Comparison of ENCODE assay signal across 8 cellular contexts in the genomic region with DNA sequence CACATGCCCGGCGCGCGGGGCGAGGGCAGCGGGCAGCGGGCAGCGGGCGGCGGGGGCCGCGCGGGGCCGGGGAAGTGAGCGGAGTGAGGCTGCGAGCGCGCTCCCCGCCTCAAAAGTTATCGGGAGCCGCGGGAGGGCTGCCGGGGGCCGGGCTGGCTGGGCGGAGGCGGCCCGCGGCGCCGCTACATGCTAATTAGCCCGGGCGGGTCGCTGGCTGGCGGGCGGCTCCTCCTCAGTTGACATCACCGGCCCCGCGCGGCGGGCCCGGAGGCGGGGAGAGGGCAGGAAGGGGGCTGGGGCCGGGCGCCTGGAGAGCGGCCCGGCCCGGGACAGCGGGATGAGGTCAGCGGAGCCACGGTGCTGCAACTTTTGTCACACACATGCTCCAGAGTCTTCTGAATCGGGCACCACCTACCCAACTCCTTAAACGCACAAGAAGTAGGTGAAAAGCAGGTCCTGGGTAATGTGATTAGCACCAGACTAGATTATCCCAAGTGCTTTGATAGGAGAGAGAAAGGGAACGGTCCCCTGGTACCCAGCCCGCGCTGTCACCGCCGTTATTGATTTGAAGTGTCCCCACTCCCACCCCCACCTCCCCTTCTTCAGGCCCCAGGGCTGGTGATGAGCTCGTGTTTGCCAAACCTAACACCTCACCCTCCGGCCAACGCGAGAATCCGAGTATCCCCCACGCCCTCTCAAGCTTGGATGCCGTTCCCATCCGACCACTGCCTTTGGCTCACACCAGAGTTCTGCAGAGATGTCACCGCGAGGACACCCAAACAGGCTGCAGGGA. TPM values are rescaled to one million over a fixed set of nuclear protein-coding genes. Genes with fewer than 3 reads are reported as not detected.
DNase-seq lines count a peak whose midpoint lies in the region; ATAC-seq, FAIRE-seq and TF ChIP-seq lines count a peak whose summit lies in the region.

A gene with protein sequence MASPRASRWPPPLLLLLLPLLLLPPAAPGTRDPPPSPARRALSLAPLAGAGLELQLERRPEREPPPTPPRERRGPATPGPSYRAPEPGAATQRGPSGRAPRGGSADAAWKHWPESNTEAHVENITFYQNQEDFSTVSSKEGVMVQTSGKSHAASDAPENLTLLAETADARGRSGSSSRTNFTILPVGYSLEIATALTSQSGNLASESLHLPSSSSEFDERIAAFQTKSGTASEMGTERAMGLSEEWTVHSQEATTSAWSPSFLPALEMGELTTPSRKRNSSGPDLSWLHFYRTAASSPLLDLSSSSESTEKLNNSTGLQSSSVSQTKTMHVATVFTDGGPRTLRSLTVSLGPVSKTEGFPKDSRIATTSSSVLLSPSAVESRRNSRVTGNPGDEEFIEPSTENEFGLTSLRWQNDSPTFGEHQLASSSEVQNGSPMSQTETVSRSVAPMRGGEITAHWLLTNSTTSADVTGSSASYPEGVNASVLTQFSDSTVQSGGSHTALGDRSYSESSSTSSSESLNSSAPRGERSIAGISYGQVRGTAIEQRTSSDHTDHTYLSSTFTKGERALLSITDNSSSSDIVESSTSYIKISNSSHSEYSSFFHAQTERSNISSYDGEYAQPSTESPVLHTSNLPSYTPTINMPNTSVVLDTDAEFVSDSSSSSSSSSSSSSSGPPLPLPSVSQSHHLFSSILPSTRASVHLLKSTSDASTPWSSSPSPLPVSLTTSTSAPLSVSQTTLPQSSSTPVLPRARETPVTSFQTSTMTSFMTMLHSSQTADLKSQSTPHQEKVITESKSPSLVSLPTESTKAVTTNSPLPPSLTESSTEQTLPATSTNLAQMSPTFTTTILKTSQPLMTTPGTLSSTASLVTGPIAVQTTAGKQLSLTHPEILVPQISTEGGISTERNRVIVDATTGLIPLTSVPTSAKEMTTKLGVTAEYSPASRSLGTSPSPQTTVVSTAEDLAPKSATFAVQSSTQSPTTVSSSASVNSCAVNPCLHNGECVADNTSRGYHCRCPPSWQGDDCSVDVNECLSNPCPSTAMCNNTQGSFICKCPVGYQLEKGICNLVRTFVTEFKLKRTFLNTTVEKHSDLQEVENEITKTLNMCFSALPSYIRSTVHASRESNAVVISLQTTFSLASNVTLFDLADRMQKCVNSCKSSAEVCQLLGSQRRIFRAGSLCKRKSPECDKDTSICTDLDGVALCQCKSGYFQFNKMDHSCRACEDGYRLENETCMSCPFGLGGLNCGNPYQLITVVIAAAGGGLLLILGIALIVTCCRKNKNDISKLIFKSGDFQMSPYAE (N-terminal part only) (minus strand): TSS at position 85 of the 793 bp plus-strand sequence. CDS start 107 bp downstream, outside the sequence.

- no peaks in the 10 kb centered on the region for H3K36me3 Mint-ChIP-seq in MCF 10A (ENCODE audit: insufficient read depth, unreplicated experiment)

- no TSS peak for BruUV-seq in MCF 10A (replicated peaks; lab: Mats Ljungman, UMichigan)

- ATAC-seq in DND-41 (ENCODE audit: insufficient read depth, low read depth) = peak; percentile 75
- peak; percentile 58 for ATAC-seq in GM21717 (IDR thresholded peaks at IDR 0.05; ENCODE audit: unreplicated experiment)
- ATAC-seq in HG02938 (IDR thresholded peaks at IDR 0.05; ENCODE audit: unreplicated experiment) = no peak

- POLR2A ChIA-PET in MCF 10A (lab: Yijun Ruan, JAX) = interaction anchor here (0.6 to 2.4 kb wide), 4 partner anchors 11 to 61 kb away, joined by 4 to 9 read pairs (median 6); no protein-coding TSS in a partner anchor

- peak within 1 kb of the TSS; percentile 73 for H3K27ac Mint-ChIP-seq in MCF 10A (ENCODE audit: low read depth, unreplicated experiment)

- DNase-seq in DND-41 = peak; percentile 75
- peak; percentile 70 for DNase-seq in LoVo (ENCODE audit: low spot score)
- DNase-seq in MCF 10A (ENCODE audit: unreplicated experiment) = peak; percentile 69
- DNase-seq in iPS-NIHi11 (ENCODE audit: low spot score) = peak; percentile 96
- peak; percentile 52 for DNase-seq in small intestine

- H3K4me3 ChIP-seq in DND-41 (ENCODE audit: low read depth in 1 of 2, low read length in 2 of 2) = peak within 1 kb of the TSS; percentile 65 to 74; a peak in 3 of 4 replicates
- H3K4me3 ChIP-seq in small intestine (ENCODE audit: low read depth in 1 of 2, low read length in 2 of 2) = peak within 1 kb of the TSS; percentile 45 to 71

- peaks cover 50% of the 10 kb centered on the region for H3K4me1 Mint-ChIP-seq in MCF 10A (ENCODE audit: insufficient read depth, unreplicated experiment)

- CTCF ChIA-PET in MCF 10A (lab: Yijun Ruan, JAX) = interaction anchor here (0.5 to 2.0 kb wide), 6 partner anchors 19 to 518 kb away, joined by 3 to 5 read pairs (median 4); no protein-coding TSS in a partner anchor

- H3K79me2 ChIP-seq in DND-41 (ENCODE audit: insufficient read depth, low read length) = no peaks in the 10 kb centered on the region

- H3K9me3 Mint-ChIP-seq in MCF 10A (ENCODE audit: unreplicated experiment) = no peaks in the 10 kb centered on the region

- H3K4me1 ChIP-seq in DND-41 (ENCODE audit: insufficient read depth, low read length) (peaks cover 48% of the 10 kb centered on the region), small intestine (ENCODE audit: control insufficient read depth in 2 of 2, insufficient read depth in 1 of 2, low read depth in 1 of 2, low read length in 1 of 2) (peaks cover 0 to 4% of the 10 kb centered on the region in 2 donors)

- H3K27me3 Mint-ChIP-seq in MCF 10A (ENCODE audit: insufficient read depth, unreplicated experiment) = no peaks in the 10 kb centered on the region

- no peak for FAIRE-seq in small intestine (lab: Jason Lieb, UNC)

- WGBS in small intestine, 3 donors = 3 to 8% (median 4%) methylated on average over 51 to 67 of the region's 67 CpGs

- no peaks in the 10 kb centered on the region for H3K9me3 ChIP-seq in DND-41 (ENCODE audit: insufficient read depth, low read length, severe bottlenecking)
- no peaks in the 10 kb centered on the region for H3K9me3 ChIP-seq in small intestine (ENCODE audit: control insufficient read depth, low read depth)

- peaks cover 32% of the 10 kb centered on the region for H3K27me3 ChIP-seq in DND-41 (ENCODE audit: insufficient read depth, low read length, poor library complexity)
- H3K27me3 ChIP-seq in small intestine (ENCODE audit: control insufficient read depth in 2 of 2, insufficient read depth in 2 of 2, low read length in 2 of 2) = no peaks in the 10 kb centered on the region

- peak within 1 kb of the TSS; percentile 81 for H3K4me3 Mint-ChIP-seq in MCF 10A (ENCODE audit: unreplicated experiment)

- TF ChIP-seq CTCF in DND-41 (IDR thresholded peaks at IDR 0.05; ENCODE audit: borderline replicate concordance, extremely low read depth, low read length, poor library complexity, severe bottlenecking) (no peak), VCaP (conservative IDR thresholded peaks at IDR 0.05) (no peak), MCF 10A (IDR thresholded peaks at IDR 0.05; ENCODE audit: unreplicated experiment) (no peak)

- H3K4me2 ChIP-seq in DND-41 (ENCODE audit: insufficient read depth, low read length) = peak within 1 kb of the TSS; percentile 80

- H3K36me3 ChIP-seq in DND-41 (ENCODE audit: insufficient read depth, low read length) (no peaks in the 10 kb centered on the region), small intestine (ENCODE audit: control insufficient read depth in 2 of 2, insufficient read depth in 2 of 2, low read length in 2 of 2) (no peaks in the 10 kb centered on the region)

- peaks cover 21% of the 10 kb centered on the region for H4K20me1 ChIP-seq in DND-41 (ENCODE audit: insufficient read depth, low read length)

- peak within 1 kb of the TSS; percentile 60 for H3K27ac ChIP-seq in DND-41 (ENCODE audit: low read length)
- peak within 1 kb of the TSS; percentile 79 for H3K27ac ChIP-seq in VCaP
- H3K27ac ChIP-seq in small intestine (ENCODE audit: low read depth in 1 of 2, low read length in 1 of 2) = peak within 1 kb of the TSS; percentile 35 to 87

- intact Hi-C loops in MCF 10A (cut with micrococcal nuclease) = loop anchor here (5.0 to 10.0 kb wide), 2 partner anchors 51 to 319 kb away; a partner anchor contains a TSS

- peak within 1 kb of the TSS; percentile 71 for H2AFZ ChIP-seq in DND-41 (ENCODE audit: low read depth, low read length)

- peak within 1 kb of the TSS; percentile 60 for H3K9ac ChIP-seq in DND-41 (ENCODE audit: low read depth, low read length)

RNA-seq across cellular contexts. Expression of the gene that starts here (rescaled TPM):
- 8.6 and 10.3 TPM in 2 replicates for total RNA-seq in MCF 10A (2022)
- 10 to 100 TPM in 1 of 3 donors, under 1 TPM in 2; 0.27 to 16.6 (median 0.45) TPM for polyA plus RNA-seq in small intestine
